In the genomic region with DNA sequence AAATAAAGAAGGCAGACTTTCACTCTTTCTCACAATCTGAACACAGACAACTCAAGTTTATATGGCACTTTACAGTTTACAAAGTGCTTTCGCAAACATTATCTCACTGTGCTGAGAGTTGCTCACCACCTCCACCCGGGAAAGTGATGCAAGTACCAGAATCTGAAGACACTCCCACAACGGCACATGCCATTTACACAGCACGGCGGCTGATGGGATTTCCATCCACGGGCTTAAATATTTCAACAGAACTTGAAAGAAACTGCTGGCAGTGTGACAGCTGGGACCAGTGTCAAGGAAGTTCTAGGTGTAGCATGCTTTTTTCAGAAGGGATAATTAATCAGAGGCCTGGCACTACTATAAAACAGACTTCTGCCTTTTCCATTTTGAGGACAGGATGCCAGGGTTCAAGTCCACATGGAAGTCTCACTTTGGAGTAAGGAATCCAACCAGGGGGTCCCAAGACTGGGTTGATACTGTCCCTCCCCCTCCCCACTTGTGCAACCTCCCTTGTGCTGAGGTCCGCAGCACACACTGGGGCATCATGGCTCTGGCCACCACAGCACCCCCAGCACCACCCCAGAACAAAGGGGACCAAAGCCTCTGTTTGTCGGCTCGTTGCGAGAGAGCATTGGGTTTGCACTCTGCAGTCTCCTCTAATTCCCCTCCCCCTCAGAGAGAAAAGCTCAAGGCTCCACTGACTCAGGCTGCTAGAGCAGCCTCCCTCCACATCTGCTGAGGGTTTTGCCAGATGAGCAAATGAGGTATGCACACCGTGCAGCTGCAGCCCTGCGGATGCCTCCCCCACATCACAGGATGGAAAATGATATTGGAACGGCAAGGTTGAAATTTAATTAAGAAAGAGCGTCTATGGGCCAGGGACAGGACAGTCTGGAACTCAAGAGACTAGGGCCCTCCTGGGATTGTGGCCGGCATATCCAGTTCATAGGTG, we compare ENCODE assay signal across 8 cellular contexts.
DNase-seq lines count a peak whose midpoint lies in the region; ATAC-seq and TF ChIP-seq lines count a peak whose summit lies in the region.

No MANE protein-coding gene starts in this region.

- H3K27me3 ChIP-seq in osteoblast (ENCODE audit: insufficient read depth, low read length): no peaks in the 10 kb centered on the region
- H3K27me3 ChIP-seq in dorsolateral prefrontal cortex: no peaks in the 10 kb centered on the region

- peaks cover 5% of the 10 kb centered on the region for H4K20me1 ChIP-seq in osteoblast (ENCODE audit: insufficient read depth, low read length)

- peaks cover 42% of the 10 kb centered on the region for H3K4me1 ChIP-seq in osteoblast (ENCODE audit: insufficient read depth, low read length)

- DNase-seq in Calu3 (peak; percentile 34), NCI-H226 (peak; percentile 93), dermis blood vessel endothelial cell (peak; percentile 33), osteoblast (ENCODE audit: insufficient read length, low spot score, missing footprints) (peak; percentile 52), dorsolateral prefrontal cortex (no peak), CD1c-positive myeloid dendritic cell (ENCODE audit: extremely low spot score) (no peak)

- H3K4me3 ChIP-seq in osteoblast (ENCODE audit: insufficient read depth, low read length): no peak overlapping the region
- H3K4me3 ChIP-seq in dorsolateral prefrontal cortex: no peak overlapping the region

- H3K27me3 Mint-ChIP-seq in Calu3 (ENCODE audit: unreplicated experiment): no peaks in the 10 kb centered on the region

- CTCF ChIA-PET in Calu3 (lab: Charles Lee): interaction anchor here (0.6 kb wide), 2 partner anchors 73 to 120 kb away, joined by 3 to 4 read pairs; no protein-coding TSS in a partner anchor

- intact Hi-C loops in Calu3 (cut with micrococcal nuclease; ENCODE audit: unreplicated experiment) (loop anchor here (5.0 to 10.0 kb wide), 3 partner anchors 119 to 216 kb away; a partner anchor contains a TSS), dorsolateral prefrontal cortex (cut with DNase I) (no loop called here)

- H3K36me3 Mint-ChIP-seq in Calu3 (ENCODE audit: insufficient read depth, unreplicated experiment): peaks cover 16% of the 10 kb centered on the region

- H3K4me3 Mint-ChIP-seq in Calu3 (ENCODE audit: low read depth, unreplicated experiment): peak overlapping the region; percentile 53

- no peak for ATAC-seq in GM19328 (IDR thresholded peaks at IDR 0.05; ENCODE audit: unreplicated experiment)
- ATAC-seq in GM18858 (IDR thresholded peaks at IDR 0.05; ENCODE audit: unreplicated experiment): no peak

- H3K27ac ChIP-seq in osteoblast (ENCODE audit: low read depth, low read length): peak overlapping the region; percentile 85
- no peak overlapping the region for H3K27ac ChIP-seq in dorsolateral prefrontal cortex

- H2AFZ ChIP-seq in osteoblast (ENCODE audit: low read length): no peak overlapping the region

- H3K36me3 ChIP-seq in osteoblast (ENCODE audit: insufficient read depth, low read length): no peaks in the 10 kb centered on the region

- peak overlapping the region; percentile 49 for H3K4me2 ChIP-seq in osteoblast (ENCODE audit: insufficient read depth, low read length)

- no TSS peak for BruUV-seq in Calu3 (replicated peaks; lab: Mats Ljungman, UMichigan)

- peaks cover 55% of the 10 kb centered on the region for H3K4me1 Mint-ChIP-seq in Calu3 (ENCODE audit: low read depth, unreplicated experiment)

- H3K27ac Mint-ChIP-seq in Calu3 (ENCODE audit: unreplicated experiment): peak overlapping the region; percentile 76

- no peak for TF ChIP-seq CTCF in Calu3 (IDR thresholded peaks at IDR 0.05; ENCODE audit: unreplicated experiment)
- no peak for TF ChIP-seq CTCF in osteoblast (IDR thresholded peaks at IDR 0.05; ENCODE audit: extremely low read depth, low read depth, low read length)
- TF ChIP-seq CTCF in dorsolateral prefrontal cortex (IDR thresholded peaks at IDR 0.05 in 54 of 56, conservative IDR thresholded peaks at IDR 0.05 in 2 of 56; ENCODE audit: low read depth in 1 of 56, partially characterized antibody in 56 of 56): no peak

- H3K79me2 ChIP-seq in osteoblast (ENCODE audit: insufficient read depth, low read length): no peaks in the 10 kb centered on the region

- H3K9me3 Mint-ChIP-seq in Calu3 (ENCODE audit: low read depth, unreplicated experiment): no peaks in the 10 kb centered on the region

- H3K9me3 ChIP-seq in osteoblast (ENCODE audit: low read depth, low read length): no peaks in the 10 kb centered on the region

Comparison
In these comparisons a context has a peak if more than half of its experiments do, and no peak if none do; other contexts are left out.
1. DNase-seq: peak in Calu3 (single experiment), NCI-H226 (single experiment), dermis blood vessel endothelial cell (single experiment) and osteoblast (single experiment); none in dorsolateral prefrontal cortex (0 of 10) and CD1c-positive myeloid dendritic cell (single experiment).